In the genomic region with DNA sequence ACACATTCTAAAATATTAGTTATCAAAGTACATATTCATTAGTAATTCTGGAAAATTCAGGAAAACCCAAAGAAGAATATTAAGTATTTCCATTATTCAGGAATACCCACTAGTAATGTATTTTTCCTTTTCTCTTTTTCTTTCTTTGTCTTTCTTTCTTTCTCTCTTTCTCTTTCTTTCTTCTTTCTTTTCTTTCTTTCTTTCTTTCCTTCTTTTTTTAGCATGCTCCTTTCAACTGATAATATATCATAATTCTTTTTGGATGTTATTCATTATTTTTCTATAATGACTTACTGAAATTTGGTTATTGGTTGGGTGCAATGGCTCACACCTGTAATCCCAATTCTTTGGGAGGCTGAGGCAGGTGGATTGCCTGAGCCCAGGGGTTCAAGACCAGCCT, we compare ENCODE assay signal across 16 cellular contexts.
"Had no signal": no experiment of that assay in that cellular context is flagged by ENCODE, and none has a peak within 500 bp of the region (broad histone marks: within the 10 kb centered on the region; RNA-seq: fewer than 3 reads in every experiment).

No MANE protein-coding gene starts in this region.

- H3K9me3 Mint-ChIP-seq: activated B cell treated with CpG ODN at 0.5 μM for 24 hours; activated naive CD8-positive, alpha-beta T cell treated with anti-CD3 and anti-CD28 coated beads for 36 hours; activated T-helper 1 cell treated with anti-CD3 and anti-CD28 coated beads, Interleukin-12 subunit alpha, Interleukin-12 subunit beta, Interleukin-2, Interleukin-4 antibody, amounts not matched to agents 30 ng/mL and 10 ng/mL and 1 ng/mL, durations not matched to agents 14 hours and 24 hours and 36 hours had no signal

- H3K27ac Mint-ChIP-seq: activated B cell treated with CpG ODN at 0.5 μM for 24 hours; activated CD4-positive, alpha-beta memory T cell treated with anti-CD3 and anti-CD28 coated beads for 36 hours; activated naive CD8-positive, alpha-beta T cell treated with anti-CD3 and anti-CD28 coated beads for 36 hours; activated T-helper 1 cell treated with anti-CD3 and anti-CD28 coated beads, Interleukin-12 subunit alpha, Interleukin-12 subunit beta, Interleukin-2, Interleukin-4 antibody, amounts not matched to agents 30 ng/mL and 10 ng/mL and 1 ng/mL, durations not matched to agents 14 hours and 24 hours and 36 hours had no signal

- DNase-seq: activated B cell treated with CpG ODN at 0.5 μM for 24 hours; activated CD4-positive, alpha-beta memory T cell treated with anti-CD3 and anti-CD28 coated beads for 36 hours; activated CD4-positive, alpha-beta T cell treated with anti-CD3 and anti-CD28 coated beads for 4 hours; activated gamma-delta T cell treated with Interleukin-2 at 50 U/mL for 16 hours; activated naive CD8-positive, alpha-beta T cell treated with anti-CD3 and anti-CD28 coated beads for 36 hours; activated T-cell treated with anti-CD3 and anti-CD28 coated beads for 4 hours; amniotic stem cell; dermis blood vessel endothelial cell; effector memory CD4-positive, alpha-beta T cell; occipital lobe; stimulated activated CD4-positive, alpha-beta T cell treated with anti-CD3 and anti-CD28 coated beads, Interleukin-12 subunit alpha, Interleukin-12 subunit beta, amount 100 ng/mL, for 4 hours; stimulated activated CD4-positive, alpha-beta T cell treated with anti-CD3 and anti-CD28 coated beads, Interleukin-2, amount 100 ng/mL, for 24 hours; stimulated activated naive CD4-positive, alpha-beta T cell treated with Interleukin-2 at 50 U/mL for 16 hours; transverse colon had no signal

- H3K4me3 Mint-ChIP-seq: activated B cell treated with CpG ODN at 0.5 μM for 24 hours; activated CD4-positive, alpha-beta memory T cell treated with anti-CD3 and anti-CD28 coated beads for 36 hours; activated naive CD8-positive, alpha-beta T cell treated with anti-CD3 and anti-CD28 coated beads for 36 hours; activated T-helper 1 cell treated with anti-CD3 and anti-CD28 coated beads, Interleukin-12 subunit alpha, Interleukin-12 subunit beta, Interleukin-2, Interleukin-4 antibody, amounts not matched to agents 30 ng/mL and 10 ng/mL and 1 ng/mL, durations not matched to agents 14 hours and 24 hours and 36 hours had no signal

- H3K36me3 Mint-ChIP-seq: activated CD4-positive, alpha-beta memory T cell treated with anti-CD3 and anti-CD28 coated beads for 36 hours; activated naive CD8-positive, alpha-beta T cell treated with anti-CD3 and anti-CD28 coated beads for 36 hours had no signal

- H3K27me3 Mint-ChIP-seq: activated CD4-positive, alpha-beta memory T cell treated with anti-CD3 and anti-CD28 coated beads for 36 hours; activated naive CD8-positive, alpha-beta T cell treated with anti-CD3 and anti-CD28 coated beads for 36 hours had no signal

- H3K27me3 ChIP-seq: transverse colon had no signal

- H3K4me3 ChIP-seq: cardiac muscle cell, transverse colon had no signal

- H3K9me3 ChIP-seq: transverse colon had no signal

- H3K27ac ChIP-seq: cardiac muscle cell, transverse colon had no signal

- H3K36me3 ChIP-seq: cardiac muscle cell, transverse colon had no signal
